In the genomic region with DNA sequence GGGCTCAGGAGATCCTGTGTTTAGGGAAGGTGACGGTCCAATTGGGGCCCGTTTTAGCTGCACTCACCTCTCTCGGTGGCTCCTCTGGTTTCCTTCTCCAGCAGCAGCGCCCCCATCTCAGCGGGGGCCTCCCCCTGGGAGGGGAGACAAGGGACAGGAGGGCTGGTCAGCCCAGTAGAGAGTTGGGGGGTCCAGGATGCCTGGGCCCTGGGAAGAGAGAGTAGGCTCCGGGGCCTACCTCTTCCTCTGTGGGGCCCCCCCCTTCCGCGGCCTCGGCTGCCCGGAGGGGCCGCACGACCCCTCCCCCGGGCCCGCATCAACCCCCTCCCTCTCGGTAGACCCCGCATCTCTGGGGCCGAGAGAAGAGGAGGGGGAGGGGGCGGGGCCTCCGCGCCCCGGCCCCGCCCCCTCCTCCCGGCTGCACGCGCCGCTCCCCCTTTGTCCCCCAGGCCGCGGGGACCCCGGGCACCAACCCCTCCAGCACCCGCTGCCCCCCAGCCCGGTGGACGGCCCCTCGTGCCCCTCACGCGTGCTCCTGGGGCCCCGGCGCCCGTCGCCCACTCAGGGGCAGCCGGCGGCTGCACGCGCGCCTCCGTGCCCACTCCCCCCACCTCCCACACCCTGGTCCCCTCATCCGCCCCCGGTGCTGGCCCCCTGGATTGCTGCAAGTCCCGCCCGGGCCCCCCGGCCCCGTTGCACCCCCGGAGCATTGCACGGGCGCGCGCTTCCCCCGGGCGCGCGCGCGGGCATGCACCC, we compare ENCODE assay signal across 8 cellular contexts. TPM values are rescaled to one million over a fixed set of nuclear protein-coding genes. Genes with fewer than 3 reads are reported as not detected.
DNase-seq lines count a peak whose midpoint lies in the region; ATAC-seq lines count a peak whose summit lies in the region.

No MANE protein-coding gene starts in this region.

- H3K23ac ChIP-seq in trophoblast cell (ENCODE audit: low read length), result no peak overlapping the region

- peaks cover 7% of the 10 kb centered on the region for H3K79me2 ChIP-seq in trophoblast cell (ENCODE audit: control insufficient read depth, insufficient read depth, low read length, poor library complexity)

- H3K4ac ChIP-seq in trophoblast cell (ENCODE audit: low read depth, low read length), result peak overlapping the region; percentile 70

- peaks cover 20% of the 10 kb centered on the region for H3K79me1 ChIP-seq in trophoblast cell (ENCODE audit: low read length)

- DNase-seq in H7 (peak; percentile 96), SJSA1 (ENCODE audit: low read depth in 1 of 2, low spot score in 2 of 2) (no peak), trophoblast cell (no peak), NCI-H510A (lab: John Stamatoyannopoulos, UW) (no peak)

- H2AFZ ChIP-seq in trophoblast cell (ENCODE audit: insufficient read depth, low read length, poor library complexity), result peak overlapping the region; percentile 94

- peak overlapping the region; percentile 77 for H3K14ac ChIP-seq in trophoblast cell (ENCODE audit: low read length)

- H2BK120ac ChIP-seq in trophoblast cell (ENCODE audit: insufficient read depth, low read length, poor library complexity), result no peak overlapping the region

- H3K27me3 ChIP-seq in H7 (ENCODE audit: control insufficient read depth, insufficient read depth, low read length), result no peaks in the 10 kb centered on the region
- H3K27me3 ChIP-seq in SJSA1 (replicated peaks), result no peaks in the 10 kb centered on the region
- no peaks in the 10 kb centered on the region for H3K27me3 ChIP-seq in esophagus (ENCODE audit: control insufficient read depth in 1 of 2, insufficient read depth in 2 of 2, low read length in 2 of 2)
- H3K27me3 ChIP-seq in trophoblast cell (ENCODE audit: insufficient read depth, low read length), result no peaks in the 10 kb centered on the region

- peak overlapping the region; percentile 83 for H4K12ac ChIP-seq in trophoblast cell (ENCODE audit: low read depth, low read length)

- ATAC-seq in GM19023 (IDR thresholded peaks at IDR 0.05; ENCODE audit: unreplicated experiment) (no peak), HG03025 (IDR thresholded peaks at IDR 0.05; ENCODE audit: low FRiP score, unreplicated experiment) (no peak), GM18858 (IDR thresholded peaks at IDR 0.05; ENCODE audit: unreplicated experiment) (no peak)

- 1 to 3% methylated on average over 7 to 60 of the region's 62 CpGs for WGBS in esophagus, 2 donors
- no CpG with 5 or more reads among the region's 62 CpGs for WGBS in trophoblast cell (ENCODE audit: extremely low coverage, insufficient coverage, insufficient read length)

- H3K36me3 ChIP-seq in H7 (replicated peaks; ENCODE audit: control insufficient read depth, insufficient read depth, low read length), result peaks cover 23% of the 10 kb centered on the region
- H3K36me3 ChIP-seq in SJSA1, result peaks cover 42% of the 10 kb centered on the region
- peaks cover 0 to 10% of the 10 kb centered on the region in 2 donors for H3K36me3 ChIP-seq in esophagus (ENCODE audit: control insufficient read depth in 2 of 2, insufficient read depth in 2 of 2, low read length in 1 of 2)
- peaks cover 25 to 33% of the 10 kb centered on the region in 2 experiments for H3K36me3 ChIP-seq in trophoblast cell (ENCODE audit: control insufficient read depth in 1 of 2, insufficient read depth in 2 of 2, low read length in 2 of 2)

- peak overlapping the region; percentile 80 for H3K9ac ChIP-seq in trophoblast cell (ENCODE audit: low read length)

- H2BK5ac ChIP-seq in trophoblast cell (ENCODE audit: low read depth, low read length, poor library complexity), result peak overlapping the region; percentile 10

- H3K27ac ChIP-seq in SJSA1 (peak overlapping the region; percentile 3; the same call in 1 of the 2 replicates), esophagus (ENCODE audit: low read depth in 2 of 2, low read length in 1 of 2) (peak overlapping the region; percentile 62 to 72), trophoblast cell (ENCODE audit: low read depth, low read length) (peak overlapping the region; percentile 19)

- H4K8ac ChIP-seq in trophoblast cell (ENCODE audit: low read depth, low read length), result peak overlapping the region; percentile 82

- peaks cover 20% of the 10 kb centered on the region for H3K4me1 ChIP-seq in SJSA1 (replicated peaks)
- H3K4me1 ChIP-seq in esophagus (ENCODE audit: control insufficient read depth in 2 of 2, insufficient read depth in 2 of 2, low read length in 1 of 2), result peaks cover 3 to 7% of the 10 kb centered on the region in 2 donors
- peaks cover 15 to 17% of the 10 kb centered on the region in 2 experiments for H3K4me1 ChIP-seq in trophoblast cell (ENCODE audit: control insufficient read depth in 1 of 2, insufficient read depth in 2 of 2, low read length in 2 of 2)

- H2AK5ac ChIP-seq in trophoblast cell (ENCODE audit: low read length), result peak overlapping the region; percentile 68

- H3K4me3 ChIP-seq in H7 (ENCODE audit: insufficient read depth, low read depth, low read length), result peak overlapping the region; percentile 87
- H3K4me3 ChIP-seq in SJSA1, result peak overlapping the region; percentile 86
- H3K4me3 ChIP-seq in esophagus (ENCODE audit: low read depth in 1 of 2, low read length in 2 of 2), result peak overlapping the region; percentile 74 to 84
- peak overlapping the region; percentile 94 for H3K4me3 ChIP-seq in trophoblast cell (ENCODE audit: low read depth, low read length)

- peak overlapping the region; percentile 86 for H4K91ac ChIP-seq in trophoblast cell (ENCODE audit: low read depth, low read length)

- peak overlapping the region; percentile 77 for H3K4me2 ChIP-seq in trophoblast cell (ENCODE audit: low read length)

- H3K18ac ChIP-seq in trophoblast cell (ENCODE audit: low read length), result peak overlapping the region; percentile 93

- H2BK12ac ChIP-seq in trophoblast cell (ENCODE audit: low read length), result no peak overlapping the region

- H3K9me3 ChIP-seq in SJSA1 (replicated peaks), result no peaks in the 10 kb centered on the region
- no peaks in the 10 kb centered on the region for H3K9me3 ChIP-seq in esophagus (ENCODE audit: control insufficient read depth in 2 of 2, insufficient read depth in 1 of 2, low read depth in 1 of 2, low read length in 1 of 2)
- peaks cover 4% of the 10 kb centered on the region for H3K9me3 ChIP-seq in trophoblast cell (ENCODE audit: insufficient read depth, low read depth, low read length)

RNA-seq across cellular contexts. Expression of a gene that starts 0.5 kb away (rescaled TPM):
- 134 and 136 TPM in 2 replicates for total RNA-seq in H7 (2014; rRNA removed; shearing (Covaris generic))
- total RNA-seq in SJSA1 (2014; rRNA removed; shearing (Covaris generic)), result 33.8 and 40.4 TPM in 2 replicates
- 10 to 100 TPM; 27.2 to 39.6 TPM for polyA plus RNA-seq in esophagus
- polyA plus RNA-seq in trophoblast cell (2013), result 39.4 and 40.1 TPM in 2 replicates

RNA-seq across cellular contexts. Expression of a gene that starts 4.9 kb away (rescaled TPM):
- 7.9 and 8.7 TPM in 2 replicates for total RNA-seq in H7 (2014; rRNA removed; shearing (Covaris generic))
- total RNA-seq in SJSA1 (2014; rRNA removed; shearing (Covaris generic)), result 0.53 and 2.0 TPM in 2 replicates
- polyA plus RNA-seq in esophagus, result 1 to 10 TPM; 2.4 to 3.6 TPM
- 3.4 and 4.2 TPM in 2 replicates for polyA plus RNA-seq in trophoblast cell (2013)

RNA-seq across cellular contexts. Expression of a gene that starts 18.2 kb away (rescaled TPM):
- total RNA-seq in H7 (2014; rRNA removed; shearing (Covaris generic)), result 0.42 and 0.48 TPM in 2 replicates
- not detected in 2 replicates for total RNA-seq in SJSA1 (2014; rRNA removed; shearing (Covaris generic))
- polyA plus RNA-seq in esophagus, result under 1 TPM; 0.19 to 0.33 TPM
- 0.08 and 0.12 TPM in 2 replicates for polyA plus RNA-seq in trophoblast cell (2013)

RNA-seq across cellular contexts. Expression of a gene that starts 30.5 kb away (rescaled TPM):
- 0.63 and 1.7 TPM in 2 replicates for total RNA-seq in H7 (2014; rRNA removed; shearing (Covaris generic))
- total RNA-seq in SJSA1 (2014; rRNA removed; shearing (Covaris generic)), result 0.47 and 0.53 TPM in 2 replicates
- polyA plus RNA-seq in esophagus, result 1 to 10 TPM; 1.2 to 1.3 TPM
- 0.78 and 0.92 TPM in 2 replicates for polyA plus RNA-seq in trophoblast cell (2013)

RNA-seq across cellular contexts. Expression of a gene that starts 34.4 kb away (rescaled TPM):
- total RNA-seq in H7 (2014; rRNA removed; shearing (Covaris generic)), result 56.2 and 58.6 TPM in 2 replicates
- total RNA-seq in SJSA1 (2014; rRNA removed; shearing (Covaris generic)), result 38.1 and 38.6 TPM in 2 replicates
- 10 to 100 TPM; 13.6 to 14.6 TPM for polyA plus RNA-seq in esophagus
- 104 and 109 TPM in 2 replicates for polyA plus RNA-seq in trophoblast cell (2013)

Comparison
In these comparisons a context has a peak if more than half of its experiments do, and no peak if none do; other contexts are left out.
1. H3K27ac ChIP-seq: peak in every context shown above with its lines; median percentile 67 in esophagus; 19 in trophoblast cell; 3 in SJSA1.